16 cellular contexts compared by ENCODE assay signal in the genomic region with DNA sequence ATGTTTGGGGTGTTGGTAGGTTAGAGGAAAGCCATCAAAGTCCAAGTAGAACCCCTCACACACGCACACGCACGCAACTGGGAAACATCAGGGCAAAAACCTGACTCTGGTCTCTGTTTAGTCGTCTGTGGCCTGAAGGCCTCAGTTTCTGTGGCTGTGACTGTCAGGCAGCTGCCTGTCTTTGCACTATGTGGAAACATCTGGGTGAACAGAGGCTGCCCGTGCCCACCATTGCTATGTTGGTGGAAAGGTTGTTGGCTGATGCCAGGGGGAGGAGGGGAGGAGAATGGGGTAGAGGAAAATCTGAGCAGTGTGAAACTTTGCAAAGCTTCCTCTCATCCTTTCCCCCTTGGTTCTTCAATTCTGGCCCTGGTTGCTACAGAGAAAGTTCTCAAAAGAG. TPM values are rescaled to one million over a fixed set of nuclear protein-coding genes. Genes with fewer than 3 reads are reported as not detected.
"Had no signal": no experiment of that assay in that cellular context is flagged by ENCODE, and none has a peak within 500 bp of the region (broad histone marks: within the 10 kb centered on the region; RNA-seq: fewer than 3 reads in every experiment).

No MANE protein-coding gene starts in this region.

- ATAC-seq: activated CD4-positive, CD25-positive, alpha-beta regulatory T cell treated with anti-CD3 and anti-CD28 coated beads, Interleukin-2, amount 50 U/mL, for 24 hours; activated CD8-positive, alpha-beta memory T cell treated with anti-CD3 and anti-CD28 coated beads, Interleukin-2, amount 10 ng/mL, durations not matched to agents 7 days and 5 days; activated naive CD4-positive, alpha-beta T cell treated with anti-CD3 and anti-CD28 coated beads, Interleukin-2, amount 50 U/mL, for 72 hours; esophagus mucosa; pancreas; stimulated activated memory B cell treated with anti-CD40 and anti-IgM and Interleukin-4, amounts not matched to agents 10 μg/mL and 1 μg/mL and 100 μg/mL, for 72 hours had no signal

- H3K4me3 ChIP-seq: breast epithelium, pancreas had no signal

- H3K27ac ChIP-seq: pancreas had no signal

- DNase-seq: activated CD8-positive, alpha-beta memory T cell treated with anti-CD3 and anti-CD28 coated beads, Interleukin-2, amount 10 ng/mL, durations not matched to agents 7 days and 5 days; activated effector memory CD4-positive, alpha-beta T cell treated with anti-CD3 and anti-CD28 coated beads, Interleukin-2, amount 50 U/mL, for 16 hours; activated T-cell treated with anti-CD3 and anti-CD28 coated beads, Interleukin-2, amount 50 U/mL, for 24 hours; anterior cingulate cortex; endodermal cell; mammary epithelial cell; pancreas had no signal

- H3K9me3 ChIP-seq: breast epithelium, pancreas had no signal

- H3K36me3 ChIP-seq: breast epithelium, pancreas had no signal

RNA-seq across cellular contexts. Expression of a gene that starts 7.4 kb away (rescaled TPM):
- total RNA-seq: activated CD8-positive, alpha-beta memory T cell treated with anti-CD3 and anti-CD28 coated beads, Interleukin-2, amount 10 ng/mL, durations not matched to agents 7 days and 5 days; activated naive CD4-positive, alpha-beta T cell treated with anti-CD3 and anti-CD28 coated beads, Interleukin-2, amount 50 U/mL, for 72 hours; chondrocyte; dermis microvascular lymphatic vessel endothelial cell; endodermal cell; mucosa of gallbladder; temporal lobe had no signal

RNA-seq across cellular contexts. Expression of a gene that starts 7.6 kb away (rescaled TPM):
- total RNA-seq: activated CD8-positive, alpha-beta memory T cell treated with anti-CD3 and anti-CD28 coated beads, Interleukin-2, amount 10 ng/mL, durations not matched to agents 7 days and 5 days; activated naive CD4-positive, alpha-beta T cell treated with anti-CD3 and anti-CD28 coated beads, Interleukin-2, amount 50 U/mL, for 72 hours; chondrocyte; endodermal cell; mucosa of gallbladder; temporal lobe had no signal

RNA-seq across cellular contexts. Expression of a gene that starts 16.4 kb away (rescaled TPM):
- total RNA-seq: activated CD8-positive, alpha-beta memory T cell treated with anti-CD3 and anti-CD28 coated beads, Interleukin-2, amount 10 ng/mL, durations not matched to agents 7 days and 5 days; activated naive CD4-positive, alpha-beta T cell treated with anti-CD3 and anti-CD28 coated beads, Interleukin-2, amount 50 U/mL, for 72 hours; chondrocyte; dermis microvascular lymphatic vessel endothelial cell; endodermal cell; mucosa of gallbladder; pancreas; temporal lobe had no signal

RNA-seq across cellular contexts. Expression of a gene that starts 17.6 kb away (rescaled TPM):
- total RNA-seq: activated CD8-positive, alpha-beta memory T cell treated with anti-CD3 and anti-CD28 coated beads, Interleukin-2, amount 10 ng/mL, durations not matched to agents 7 days and 5 days; activated naive CD4-positive, alpha-beta T cell treated with anti-CD3 and anti-CD28 coated beads, Interleukin-2, amount 50 U/mL, for 72 hours; chondrocyte; dermis microvascular lymphatic vessel endothelial cell; endodermal cell; esophagus mucosa; mucosa of gallbladder; pancreas; temporal lobe had no signal

RNA-seq across cellular contexts. Expression of a gene that starts 19.5 kb away (rescaled TPM):
- total RNA-seq: activated CD8-positive, alpha-beta memory T cell treated with anti-CD3 and anti-CD28 coated beads, Interleukin-2, amount 10 ng/mL, durations not matched to agents 7 days and 5 days; activated naive CD4-positive, alpha-beta T cell treated with anti-CD3 and anti-CD28 coated beads, Interleukin-2, amount 50 U/mL, for 72 hours; chondrocyte; dermis microvascular lymphatic vessel endothelial cell; endodermal cell; mucosa of gallbladder; pancreas; temporal lobe had no signal
